ENCODE assay signal across 31 cellular contexts in the genomic region with DNA sequence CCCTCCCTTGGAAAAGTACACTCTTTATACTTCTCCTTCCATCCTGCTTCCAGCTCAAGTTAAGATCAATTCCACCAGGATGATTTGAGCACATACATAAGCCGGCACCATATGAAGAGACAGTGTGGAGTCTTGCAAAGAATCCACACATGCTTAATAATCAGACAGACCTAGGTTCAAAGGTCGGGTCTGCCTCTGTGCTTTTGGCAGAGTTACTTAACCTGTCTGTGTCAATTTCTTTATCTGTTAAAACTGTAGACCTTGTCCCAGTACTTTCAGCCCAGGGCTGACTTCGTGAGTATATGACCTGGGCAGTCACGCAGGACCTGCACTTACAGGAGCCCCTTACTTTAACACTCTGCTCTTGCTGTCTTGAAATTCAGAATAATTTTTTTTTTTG. TPM values are rescaled to one million over a fixed set of nuclear protein-coding genes. Genes with fewer than 3 reads are reported as not detected.
"Had no signal": no experiment of that assay in that cellular context is flagged by ENCODE, and none has a peak within 500 bp of the region (broad histone marks: within the 10 kb centered on the region; RNA-seq: fewer than 3 reads in every experiment).

No MANE protein-coding gene starts in this region.

- H3K27ac Mint-ChIP-seq: naive thymus-derived CD8-positive, alpha-beta T cell; nephron; progenitor cell of endocrine pancreas; stimulated activated memory B cell treated with anti-CD40 and anti-IgM and Interleukin-4, amounts not matched to agents 10 μg/mL and 1 μg/mL and 100 μg/mL, for 72 hours had no signal

- H3K9me3 ChIP-seq: lower lobe of right lung, ovary, right atrium auricular region, stomach, testis, thyroid gland, transverse colon, upper lobe of left lung, vagina had no signal

- DNase-seq: islet precursor cell; left ventricle myocardium superior; lower lobe of right lung; mammary epithelial cell; mesenchymal stem cell; naive thymus-derived CD8-positive, alpha-beta T cell; ovary; stimulated activated CD4-positive, alpha-beta T cell treated with anti-CD3 and anti-CD28 coated beads, Interleukin-1b, Interleukin-23, amount 100 ng/mL, for 48 hours; stimulated activated CD4-positive, alpha-beta T cell treated with anti-CD3 and anti-CD28 coated beads, Interleukin-2, amount 100 ng/mL, for 48 hours; stimulated activated CD4-positive, alpha-beta T cell treated with anti-CD3 and anti-CD28 coated beads, Interleukin-4, amount 100 ng/mL, for 4 hours; stimulated activated CD8-positive, alpha-beta memory T cell treated with anti-CD3 and anti-CD28 coated beads, Interleukin-4, amount 100 ng/mL, for 48 hours; stimulated activated naive CD8-positive, alpha-beta T cell treated with anti-CD3 and anti-CD28 coated beads, Interleukin-15, Interleukin-2, amounts not matched to agents 100 U/mL and 50 U/mL, for 24 hours; stomach; testis; thyroid gland; transverse colon; upper lobe of left lung had no signal

- H3K9me3 Mint-ChIP-seq: naive thymus-derived CD8-positive, alpha-beta T cell; nephron; stimulated activated memory B cell treated with anti-CD40 and anti-IgM and Interleukin-4, amounts not matched to agents 10 μg/mL and 1 μg/mL and 100 μg/mL, for 72 hours had no signal

- H3K27me3 ChIP-seq: hepatocyte, ovary, right atrium auricular region, testis, thyroid gland, transverse colon, upper lobe of left lung, vagina had no signal

- H3K27ac ChIP-seq: hepatocyte, lower lobe of right lung, ovary, right atrium auricular region, stomach, testis, thyroid gland, transverse colon, upper lobe of left lung, vagina had no signal

- H3K4me3 ChIP-seq: hepatocyte, lower lobe of right lung, ovary, right atrium auricular region, smooth muscle cell, stomach, testis, thyroid gland, transverse colon, upper lobe of left lung, vagina had no signal

- H3K27me3 Mint-ChIP-seq: stimulated activated memory B cell treated with anti-CD40 and anti-IgM and Interleukin-4, amounts not matched to agents 10 μg/mL and 1 μg/mL and 100 μg/mL, for 72 hours had no signal

- H3K4me1 Mint-ChIP-seq: naive thymus-derived CD8-positive, alpha-beta T cell; nephron; stimulated activated memory B cell treated with anti-CD40 and anti-IgM and Interleukin-4, amounts not matched to agents 10 μg/mL and 1 μg/mL and 100 μg/mL, for 72 hours had no signal

- ATAC-seq: left ventricle myocardium superior; lower lobe of right lung; naive thymus-derived CD8-positive, alpha-beta T cell; sciatic nerve; stimulated activated memory B cell treated with anti-CD40 and anti-IgM and Interleukin-4, amounts not matched to agents 10 μg/mL and 1 μg/mL and 100 μg/mL, for 72 hours; stimulated activated naive CD8-positive, alpha-beta T cell treated with anti-CD3 and anti-CD28 coated beads, Interleukin-15, Interleukin-2, amounts not matched to agents 100 U/mL and 50 U/mL, for 24 hours had no signal

- H3K4me1 ChIP-seq: lower lobe of right lung, right atrium auricular region, stomach, testis, thyroid gland, transverse colon, upper lobe of left lung, vagina had no signal

- H3K36me3 ChIP-seq: lower lobe of right lung, ovary, right atrium auricular region, stomach, thyroid gland, transverse colon, upper lobe of left lung, vagina had no signal

- H3K4me3 Mint-ChIP-seq: naive thymus-derived CD8-positive, alpha-beta T cell; nephron; stimulated activated memory B cell treated with anti-CD40 and anti-IgM and Interleukin-4, amounts not matched to agents 10 μg/mL and 1 μg/mL and 100 μg/mL, for 72 hours had no signal

- H3K36me3 Mint-ChIP-seq: naive thymus-derived CD8-positive, alpha-beta T cell; stimulated activated memory B cell treated with anti-CD40 and anti-IgM and Interleukin-4, amounts not matched to agents 10 μg/mL and 1 μg/mL and 100 μg/mL, for 72 hours had no signal

RNA-seq across cellular contexts. Expression of gene BECN2, which starts 30.2 kb away (rescaled TPM):
- total RNA-seq: hepatocyte; kidney epithelial cell; left ventricle myocardium superior; lower lobe of right lung; mammary epithelial cell; mucosa of gallbladder; naive thymus-derived CD8-positive, alpha-beta T cell; omental fat pad; ovary; progenitor cell of endocrine pancreas; pulmonary artery endothelial cell; renal cortical epithelial cell; right atrium auricular region; sciatic nerve; smooth muscle cell; stomach; testis; thyroid gland; transverse colon; upper lobe of left lung; urinary bladder; vagina had no signal
- polyA plus RNA-seq: hepatocyte; mammary epithelial cell; naive thymus-derived CD8-positive, alpha-beta T cell; ovary; smooth muscle cell; stomach; urinary bladder had no signal
